In genomic region chr11:62444271-62444833, GRCh38 we compare ENCODE assay signal across 8 cellular contexts. TPM values are rescaled to one million over a fixed set of nuclear protein-coding genes. Genes with fewer than 3 reads are reported as not detected.
DNase-seq lines count a peak whose midpoint lies in the region; ATAC-seq and TF ChIP-seq lines count a peak whose summit lies in the region.

No MANE protein-coding gene starts in this region.

- TF ChIP-seq CTCF in ascending aorta (IDR thresholded peaks at IDR 0.05) (no peak), sigmoid colon (IDR thresholded peaks at IDR 0.05) (no peak)

- peak in 1 of 4 donors; percentile 41 for TF ChIP-seq EP300 in sigmoid colon (IDR thresholded peaks at IDR 0.05)

- H3K4me3 ChIP-seq in SK-N-MC: peak overlapping the region; percentile 69
- H3K4me3 ChIP-seq in ascending aorta: peak overlapping the region; percentile 48 to 60
- peak overlapping the region; percentile 20 to 51 (median 44) for H3K4me3 ChIP-seq in sigmoid colon

- H3K36me3 ChIP-seq in SK-N-MC (ENCODE audit: insufficient read depth, low read length): no peaks in the 10 kb centered on the region
- no peaks in the 10 kb centered on the region for H3K36me3 ChIP-seq in ascending aorta
- H3K36me3 ChIP-seq in sigmoid colon: no peaks in the 10 kb centered on the region

- WGBS in sigmoid colon, 2 donors: 32 to 36% methylated on average over 23 of the region's 23 CpGs

- no peaks in the 10 kb centered on the region for H3K27me3 ChIP-seq in ascending aorta
- no peaks in the 10 kb centered on the region for H3K27me3 ChIP-seq in sigmoid colon

- no peak for ATAC-seq in HG03045 (IDR thresholded peaks at IDR 0.05; ENCODE audit: unreplicated experiment)

- H3K9ac ChIP-seq in SK-N-MC (ENCODE audit: insufficient read length): peak overlapping the region; percentile 66

- intact Hi-C loops in ascending aorta (cut with DNase I) (loop anchor here (2.0 to 5.0 kb wide), 2 partner anchors 63 to 100 kb away; no protein-coding TSS in a partner anchor), sigmoid colon (cut with DNase I) (no loop called here)

- TF ChIP-seq POLR2A in sigmoid colon (IDR thresholded peaks at IDR 0.05): peak in 1 of 2 donors; percentile 7

- H3K9me3 ChIP-seq in SK-N-MC (ENCODE audit: low read depth, low read length) (no peaks in the 10 kb centered on the region), ascending aorta (no peaks in the 10 kb centered on the region), sigmoid colon (no peaks in the 10 kb centered on the region)

- no peak overlapping the region for H3K27ac ChIP-seq in SK-N-MC
- H3K27ac ChIP-seq in ascending aorta: peak overlapping the region; percentile 88 to 98
- peak overlapping the region; percentile 89 to 96 (median 93) for H3K27ac ChIP-seq in sigmoid colon

- H3K4me1 ChIP-seq in ascending aorta (peaks cover 8 to 39% of the 10 kb centered on the region in 2 donors), sigmoid colon (peaks cover 0 to 55% (median 53%) of the 10 kb centered on the region in 4 donors)

- peak; percentile 71 for DNase-seq in A172 (ENCODE audit: low spot score)
- peak; percentile 62 for DNase-seq in HCEC 1CT
- no peak for DNase-seq in SK-N-MC (ENCODE audit: low read depth, low spot score)
- DNase-seq in ascending aorta (ENCODE audit: low spot score in 2 of 2): peak; percentile 44 to 94
- peak in 48 of 51 donors; percentile 19 to 85 (median 50) for DNase-seq in hypothalamus (lab: John Stamatoyannopoulos, UW)
- peak; percentile 92 for DNase-seq in sigmoid colon
- no peak for DNase-seq in GOT3 (lab: John Stamatoyannopoulos, UW)

RNA-seq across cellular contexts. Expression of gene SCGB1A1, which starts 25.5 kb away (rescaled TPM):
- total RNA-seq in A172 (2014; rRNA removed; shearing (Covaris generic)): not detected in 2 replicates
- not detected for total RNA-seq in ascending aorta
- total RNA-seq in sigmoid colon: not detected
- 10 to 100 TPM in 1 of 3 donors, not detected in 2; 11.4 TPM for polyA plus RNA-seq in sigmoid colon

Comparison
In these comparisons a context has a peak if more than half of its experiments do, and no peak if none do; other contexts are left out.
1. DNase-seq: peak in A172 (single experiment), HCEC 1CT (single experiment), ascending aorta (2 of 2), hypothalamus (48 of 51) and sigmoid colon (single experiment); none in SK-N-MC (single experiment) and GOT3 (single experiment).
2. Peak in every context shown above with its lines, with median percentiles within 50 percentile points of each other: H3K4me3 ChIP-seq.